In the genomic region with DNA sequence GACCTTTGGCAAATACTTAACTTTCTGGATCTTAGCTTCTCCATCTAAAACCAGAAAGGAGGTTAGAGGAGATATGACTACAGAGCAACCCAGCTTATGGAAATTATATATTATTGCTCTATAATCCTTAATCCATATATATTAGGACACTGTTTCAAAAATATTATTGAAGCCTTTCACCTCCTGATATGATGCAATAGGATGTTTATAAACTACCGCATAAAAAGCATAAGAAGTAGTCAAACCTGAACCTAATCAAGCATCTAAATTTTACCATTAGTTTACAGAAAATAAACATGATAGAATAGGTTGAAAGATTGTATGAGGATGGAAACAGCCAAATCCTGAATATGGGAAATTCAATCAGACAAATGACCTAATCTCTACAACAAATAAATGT, we compare ENCODE assay signal across 28 cellular contexts. TPM values are rescaled to one million over a fixed set of nuclear protein-coding genes. Genes with fewer than 3 reads are reported as not detected.
A peak's percentile ranks its signal among the peaks of the same experiment; 100 is the strongest.
DNase-seq lines count a peak whose midpoint lies in the region; ATAC-seq, FAIRE-seq and TF ChIP-seq lines count a peak whose summit lies in the region.
"Had no signal": no experiment of that assay in that cellular context is flagged by ENCODE, and none has a peak within 500 bp of the region (broad histone marks: within the 10 kb centered on the region; RNA-seq: fewer than 3 reads in every experiment).

No MANE protein-coding gene starts in this region.

- H3K9ac ChIP-seq in BLaER1 (no peak overlapping the region), SU-DHL-6 (ENCODE audit: low read length) (no peak overlapping the region)

- H3K27me3 Mint-ChIP-seq in mesothelial cell of epicardium (ENCODE audit: low read depth) (no peaks in the 10 kb centered on the region), T-cell (no peaks in the 10 kb centered on the region)
- H3K27me3 Mint-ChIP-seq: CD8-positive, alpha-beta memory T cell; IgD-negative memory B cell had no signal

- H3K9me2 ChIP-seq in SU-DHL-6 (replicated peaks; ENCODE audit: insufficient read depth, low read length): no peaks in the 10 kb centered on the region

- TF ChIP-seq CTCF in SU-DHL-6 (IDR thresholded peaks at IDR 0.05; ENCODE audit: insufficient read depth, low read length, poor library complexity, severe bottlenecking) (no peak), mesothelial cell of epicardium (IDR thresholded peaks at IDR 0.05; ENCODE audit: unreplicated experiment) (no peak)

- H3K4me2 ChIP-seq in BLaER1 (no peak overlapping the region), SU-DHL-6 (ENCODE audit: low read depth, low read length, poor library complexity, severe bottlenecking) (peak overlapping the region; percentile 79)

- H4K20me1 ChIP-seq in BLaER1 (no peaks in the 10 kb centered on the region), SU-DHL-6 (ENCODE audit: low read depth, low read length) (no peaks in the 10 kb centered on the region)

- peaks cover 5% of the 10 kb centered on the region; the same call in 1 of the 2 replicates for H3K9me3 ChIP-seq in BLaER1
- no peaks in the 10 kb centered on the region for H3K9me3 ChIP-seq in SU-DHL-6 (ENCODE audit: insufficient read depth, low read length)
- H3K9me3 ChIP-seq: SJSA1 had no signal

- H2AFZ ChIP-seq in SU-DHL-6 (ENCODE audit: low read depth, low read length, severe bottlenecking): no peak overlapping the region
- H2AFZ ChIP-seq: GM23338 had no signal

- H3K9me3 Mint-ChIP-seq in mesothelial cell of epicardium: no peaks in the 10 kb centered on the region
- no peaks in the 10 kb centered on the region for H3K9me3 Mint-ChIP-seq in T-cell
- H3K9me3 Mint-ChIP-seq: CD8-positive, alpha-beta memory T cell; GM23338; H9; IgD-negative memory B cell had no signal

- no peak for DNase-seq in GM18507 (ENCODE audit: extremely low spot score, insufficient read length, low read depth)
- no peak for DNase-seq in mesothelial cell of epicardium (ENCODE audit: low spot score in 2 of 2, unreplicated experiment in 2 of 2)
- no peak for DNase-seq in COR-L47 (lab: John Stamatoyannopoulos, UW)
- DNase-seq in T-cell: no peak
- no peak for DNase-seq in stimulated activated CD4-positive, alpha-beta T cell treated with anti-CD3 and anti-CD28 coated beads, Interleukin-4, amount 100 ng/mL, for 4 hours
- DNase-seq in NCI-H1694 treated with DMSO at 0.1 percent for 48 hours (lab: John Stamatoyannopoulos, UW): no peak
- DNase-seq: Calu3; CD8-positive, alpha-beta memory T cell; DMS79 treated with DMSO at 0.1 percent for 48 hours; H9; HFFc6; NCI-H1105 treated with DMSO at 0.1 percent for 48 hours; NCI-H146; NCI-H2029; NCI-H446; NCI-H524 treated with DMSO at 0.1 percent for 48 hours; NCI-H82; NK-92 treated with Interleukin-12 subunit alpha and Interleukin-12 subunit beta, amount 100 ng/mL, for 24 hours; Right ventricle myocardium superior; RPMI8226; T-helper 1 cell had no signal

- H3K27ac Mint-ChIP-seq in mesothelial cell of epicardium: peak overlapping the region; percentile 60
- no peak overlapping the region for H3K27ac Mint-ChIP-seq in T-cell
- H3K27ac Mint-ChIP-seq: CD8-positive, alpha-beta memory T cell; GM23338; HFFc6; IgD-negative memory B cell had no signal

- peaks cover 96% of the 10 kb centered on the region for H3K79me2 ChIP-seq in SU-DHL-6 (ENCODE audit: insufficient read depth, low read length)

- no peak overlapping the region for H3K4me3 Mint-ChIP-seq in mesothelial cell of epicardium
- no peak overlapping the region for H3K4me3 Mint-ChIP-seq in T-cell
- H3K4me3 Mint-ChIP-seq: CD8-positive, alpha-beta memory T cell; GM23338; H9; HFFc6; IgD-negative memory B cell had no signal

- H3K27me3 ChIP-seq in BLaER1: no peaks in the 10 kb centered on the region
- no peaks in the 10 kb centered on the region for H3K27me3 ChIP-seq in SU-DHL-6 (ENCODE audit: low read length)
- H3K27me3 ChIP-seq: SJSA1 had no signal

- H3K4me3 ChIP-seq in BLaER1 (no peak overlapping the region), SU-DHL-6 (ENCODE audit: insufficient read depth, low read length, poor library complexity, severe bottlenecking) (no peak overlapping the region)
- H3K4me3 ChIP-seq: GM23338, SJSA1 had no signal

- POLR2A ChIA-PET in T-cell (lab: Charles Lee): interaction anchor here in 1 of 2 donors (0.7 kb wide), 1 partner anchor 12 kb away, joined by 12 read pairs; no protein-coding TSS in a partner anchor

- H3K4me1 ChIP-seq in BLaER1: peaks cover 86% of the 10 kb centered on the region

- CTCF ChIA-PET in T-cell (lab: Charles Lee): interaction anchor here (0.7 kb wide), 2 partner anchors 12 to 24 kb away, joined by 7 to 8 read pairs; no protein-coding TSS in a partner anchor

- H3K36me3 ChIP-seq in BLaER1: peaks cover 21% of the 10 kb centered on the region; the same call in 1 of the 2 replicates
- H3K36me3 ChIP-seq in SU-DHL-6 (ENCODE audit: low read length): peaks cover 7% of the 10 kb centered on the region; the same call in 1 of the 2 replicates
- H3K36me3 ChIP-seq: SJSA1 had no signal

- no peak for ATAC-seq in T-cell (replicated peaks in 1 of 4)
- ATAC-seq: GM23338 had no signal

- H3K27ac ChIP-seq in BLaER1: 0 out of 2 replicates have a peak overlapping the region, but pooled peaks have one; percentile 59
- H3K27ac ChIP-seq in SU-DHL-6 (ENCODE audit: low read depth, low read length): peak overlapping the region; percentile 49
- H3K27ac ChIP-seq: C4-2B, SJSA1 had no signal

- peaks cover 22% of the 10 kb centered on the region for H3K4me1 Mint-ChIP-seq in mesothelial cell of epicardium
- peaks cover under 1 to 3% (median 2%) of the 10 kb centered on the region in 3 donors for H3K4me1 Mint-ChIP-seq in T-cell

- peaks cover 32% of the 10 kb centered on the region for H3F3A ChIP-seq in SU-DHL-6 (ENCODE audit: insufficient read depth)

- H3K36me3 Mint-ChIP-seq in mesothelial cell of epicardium (peaks cover 3% of the 10 kb centered on the region), T-cell (no peaks in the 10 kb centered on the region)
- H3K36me3 Mint-ChIP-seq: CD8-positive, alpha-beta memory T cell; IgD-negative memory B cell had no signal

- peak; percentile 36 for FAIRE-seq in GM18507 (lab: Jason Lieb, UNC)
- FAIRE-seq: A204.1 had no signal

RNA-seq across cellular contexts. Expression of a gene that starts 5.6 kb away (rescaled TPM):
- total RNA-seq in mesothelial cell of epicardium (32.0 to 37.7 TPM (median 36.1 TPM) in 3 replicates), T-cell (10 to 100 TPM; 19.1 to 29.4 (median 20.7) TPM)

RNA-seq across cellular contexts. Expression of a gene that starts 20.9 kb away (rescaled TPM):
- 51.6 to 56.5 TPM (median 53.1 TPM) in 3 replicates for total RNA-seq in mesothelial cell of epicardium
- 10 to 100 TPM; 40.2 to 64.6 (median 45.0) TPM for total RNA-seq in T-cell

RNA-seq across cellular contexts. Expression of a gene that starts 26.8 kb away (rescaled TPM):
- 0.42 to 1.0 TPM (median 0.58 TPM) in 3 replicates for total RNA-seq in mesothelial cell of epicardium
- under 1 TPM in 4 of 5 donors, not detected in 1; 0.28 to 0.55 (median 0.46) TPM for total RNA-seq in T-cell
- total RNA-seq: H9 had no signal
